In the genomic region with DNA sequence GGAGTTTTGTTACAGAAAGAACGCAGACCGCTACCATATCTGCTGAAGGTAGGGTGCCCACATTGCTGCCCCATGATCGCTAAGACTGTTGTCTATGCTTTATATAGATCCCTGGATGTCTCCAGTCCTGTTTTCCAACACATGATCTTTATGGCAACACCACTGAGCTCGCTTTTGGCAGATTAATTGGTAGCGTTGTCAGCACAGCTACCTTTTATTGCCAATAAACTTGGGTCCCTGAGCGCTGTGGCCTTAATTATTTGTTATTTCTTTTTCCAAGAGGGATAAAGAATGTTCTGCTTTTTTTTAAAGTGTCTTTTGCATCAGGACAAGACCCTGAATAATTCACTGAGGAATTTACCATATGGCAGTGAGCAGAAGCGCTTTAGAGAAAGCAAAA, we compare ENCODE assay signal across 21 cellular contexts.
DNase-seq lines count a peak whose midpoint lies in the region; FAIRE-seq and TF ChIP-seq lines count a peak whose summit lies in the region.
"Had no signal": no experiment of that assay in that cellular context is flagged by ENCODE, and none has a peak within 500 bp of the region (broad histone marks: within the 10 kb centered on the region; RNA-seq: fewer than 3 reads in every experiment).

No MANE protein-coding gene starts in this region.

- no peaks in the 10 kb centered on the region for H3K27me3 ChIP-seq in trophoblast cell (ENCODE audit: insufficient read depth, low read length)
- H3K27me3 ChIP-seq: BLaER1 had no signal

- no peak overlapping the region for H2AK5ac ChIP-seq in trophoblast cell (ENCODE audit: low read length)

- H3K79me1 ChIP-seq in trophoblast cell (ENCODE audit: low read length): no peaks in the 10 kb centered on the region

- no peak overlapping the region for H4K8ac ChIP-seq in trophoblast cell (ENCODE audit: low read depth, low read length)

- no peak overlapping the region for H3K4me3 ChIP-seq in trophoblast cell (ENCODE audit: low read depth, low read length)
- H3K4me3 ChIP-seq: BLaER1, HAP-1 had no signal

- H3K9me3 ChIP-seq in trophoblast cell (ENCODE audit: insufficient read depth, low read depth, low read length): no peaks in the 10 kb centered on the region
- H3K9me3 ChIP-seq: Caco-2, HAP-1 had no signal

- H2BK120ac ChIP-seq in trophoblast cell (ENCODE audit: insufficient read depth, low read length, poor library complexity): no peak overlapping the region

- H2BK12ac ChIP-seq in trophoblast cell (ENCODE audit: low read length): no peak overlapping the region

- H3K18ac ChIP-seq in trophoblast cell (ENCODE audit: low read length): no peak overlapping the region

- H3K4me2 ChIP-seq in trophoblast cell (ENCODE audit: low read length): no peak overlapping the region
- H3K4me2 ChIP-seq: BLaER1 had no signal

- H3K4ac ChIP-seq in trophoblast cell (ENCODE audit: low read depth, low read length): no peak overlapping the region

- DNase-seq in NCI-H82 (lab: John Stamatoyannopoulos, UW) (peak; percentile 7), NCI-H82 treated with DMSO at 0.1 percent for 48 hours (lab: John Stamatoyannopoulos, UW; ENCODE audit: unreplicated experiment) (no peak), trophoblast cell (no peak), urothelium cell line (ENCODE audit: low spot score) (no peak), activated gamma-delta T cell treated with Interleukin-2 at 50 U/mL for 16 hours (no peak)
- DNase-seq in activated T-cell treated with anti-CD3 and anti-CD28 coated beads, Interleukin-2, amount 50 U/mL, for 48 hours: no peak
- DNase-seq: Caco-2; CD4-positive, CD25-positive, alpha-beta regulatory T cell; CD8-positive, alpha-beta T cell; DMS153; DND-41; GOT3 had no signal

- H4K91ac ChIP-seq in trophoblast cell (ENCODE audit: low read depth, low read length): no peak overlapping the region

- H4K12ac ChIP-seq in trophoblast cell (ENCODE audit: low read depth, low read length): no peak overlapping the region

- WGBS in trophoblast cell (ENCODE audit: extremely low coverage, insufficient coverage, insufficient read length): no CpG with 5 or more reads among the region's 7 CpGs

- no peaks in the 10 kb centered on the region for H3K36me3 ChIP-seq in trophoblast cell (ENCODE audit: control insufficient read depth in 1 of 2, insufficient read depth in 2 of 2, low read length in 2 of 2)
- H3K36me3 ChIP-seq: BLaER1, HAP-1 had no signal

- H2BK5ac ChIP-seq in trophoblast cell (ENCODE audit: low read depth, low read length, poor library complexity): no peak overlapping the region

- H3K14ac ChIP-seq in trophoblast cell (ENCODE audit: low read length): no peak overlapping the region

- H3K79me2 ChIP-seq in trophoblast cell (ENCODE audit: control insufficient read depth, insufficient read depth, low read length, poor library complexity): no peaks in the 10 kb centered on the region

- TF ChIP-seq CTCF in VCaP (conservative IDR thresholded peaks at IDR 0.05): no peak

- no peak overlapping the region for H2AFZ ChIP-seq in trophoblast cell (ENCODE audit: insufficient read depth, low read length, poor library complexity)

- H3K27ac ChIP-seq in VCaP (peak overlapping the region; percentile 25), trophoblast cell (ENCODE audit: low read depth, low read length) (no peak overlapping the region)
- H3K27ac ChIP-seq: 22Rv1, BLaER1, C4-2B had no signal

- FAIRE-seq in urothelium cell line (lab: Jason Lieb, UNC): no peak
- FAIRE-seq: A204.1, G401.6, GM12892, H54 had no signal

- H3K9ac ChIP-seq in trophoblast cell (ENCODE audit: low read length): peak overlapping the region; percentile 25
- H3K9ac ChIP-seq: BLaER1 had no signal

- H3K23ac ChIP-seq in trophoblast cell (ENCODE audit: low read length): no peak overlapping the region

- no peaks in the 10 kb centered on the region for H3K4me1 ChIP-seq in trophoblast cell (ENCODE audit: control insufficient read depth in 1 of 2, insufficient read depth in 2 of 2, low read length in 2 of 2)
- H3K4me1 ChIP-seq: Caco-2, HAP-1 had no signal
